ENCODE assay signal across 14 cellular contexts in genomic region chr19:16161848-16162247, GRCh38. TPM values are rescaled to one million over a fixed set of nuclear protein-coding genes. Genes with fewer than 3 reads are reported as not detected.
DNase-seq lines count a peak whose midpoint lies in the region; ATAC-seq lines count a peak whose summit lies in the region.
"Had no signal": no experiment of that assay in that cellular context is flagged by ENCODE, and none has a peak within 500 bp of the region (broad histone marks: within the 10 kb centered on the region; RNA-seq: fewer than 3 reads in every experiment).

No MANE protein-coding gene starts in this region.

- DNase-seq in stimulated activated CD4-positive, alpha-beta T cell treated with anti-CD3 and anti-CD28 coated beads, Interleukin-4, amount 100 ng/mL, for 24 hours: peak; percentile 27
- DNase-seq in stimulated activated CD4-positive, alpha-beta T cell treated with anti-CD3 and anti-CD28 coated beads, Interleukin-2, amount 100 ng/mL, for 48 hours: no peak
- peak; percentile 56 for DNase-seq in RPMI7951 (ENCODE audit: low read depth)
- DNase-seq in stromal cell of bone marrow (ENCODE audit: low read depth): peak; percentile 59
- DNase-seq in NOMO-1 treated with dmso at 0.1 percent for 144 hours (lab: John Stamatoyannopoulos, UW; ENCODE audit: unreplicated experiment): no peak
- DNase-seq in DMS79 (lab: John Stamatoyannopoulos, UW): no peak
- DNase-seq: body of pancreas; Caco-2; naive thymus-derived CD4-positive, alpha-beta T cell; NCI-H1417; NK-92 treated with Interleukin-12 subunit alpha and Interleukin-12 subunit beta, amount 100 ng/mL, for 24 hours had no signal

- ATAC-seq in esophagus mucosa (peak; percentile 68), HG02970 (IDR thresholded peaks at IDR 0.05; ENCODE audit: low FRiP score, unreplicated experiment) (no peak)
- ATAC-seq: body of pancreas; naive thymus-derived CD4-positive, alpha-beta T cell had no signal

RNA-seq across cellular contexts. Expression of gene CIB3, which starts 11.5 kb away (rescaled TPM):
- total RNA-seq in RPMI7951 (2014; rRNA removed; shearing (Covaris generic)): not detected in 2 replicates
- total RNA-seq in esophagus mucosa: not detected
- total RNA-seq: body of pancreas; Caco-2; naive thymus-derived CD4-positive, alpha-beta T cell; transverse colon had no signal

RNA-seq across cellular contexts. Expression of gene HSH2D, which starts 18.4 kb away (rescaled TPM):
- not detected in 2 replicates for total RNA-seq in RPMI7951 (2014; rRNA removed; shearing (Covaris generic))
- total RNA-seq in esophagus mucosa: 1.3 TPM

RNA-seq across cellular contexts. Expression of gene FAM32A, which starts 23.4 kb away (rescaled TPM):
- total RNA-seq in RPMI7951 (2014; rRNA removed; shearing (Covaris generic)): 119 and 140 TPM in 2 replicates
- total RNA-seq in esophagus mucosa: 40.4 TPM

RNA-seq across cellular contexts. Expression of gene AP1M1, which starts 35.9 kb away (rescaled TPM):
- 134 and 138 TPM in 2 replicates for total RNA-seq in RPMI7951 (2014; rRNA removed; shearing (Covaris generic))
- total RNA-seq in esophagus mucosa: 37.7 TPM

RNA-seq across cellular contexts. Expression of gene RAB8A, which starts 50.2 kb away (rescaled TPM):
- 83.8 and 111 TPM in 2 replicates for total RNA-seq in RPMI7951 (2014; rRNA removed; shearing (Covaris generic))
- total RNA-seq in esophagus mucosa: 57.9 TPM

Comparison
In these comparisons a context has a peak if more than half of its experiments do, and no peak if none do; other contexts are left out.
1. DNase-seq: peak in stimulated activated CD4-positive, alpha-beta T cell treated with anti-CD3 and anti-CD28 coated beads, Interleukin-4, amount 100 ng/mL, for 24 hours (single experiment), RPMI7951 (single experiment) and stromal cell of bone marrow (single experiment); none in stimulated activated CD4-positive, alpha-beta T cell treated with anti-CD3 and anti-CD28 coated beads, Interleukin-2, amount 100 ng/mL, for 48 hours (0 of 2), NOMO-1 treated with dmso at 0.1 percent for 144 hours (single experiment) and DMS79 (single experiment).